In genomic region chr20:8151371-8151770, GRCh38 we compare ENCODE assay signal across 12 cellular contexts. TPM values are rescaled to one million over a fixed set of nuclear protein-coding genes. Genes with fewer than 3 reads are reported as not detected.
A peak's percentile ranks its signal among the peaks of the same experiment; 100 is the strongest.
DNase-seq lines count a peak whose midpoint lies in the region; ATAC-seq and TF ChIP-seq lines count a peak whose summit lies in the region.
"Had no signal": no experiment of that assay in that cellular context is flagged by ENCODE, and none has a peak within 500 bp of the region (broad histone marks: within the 10 kb centered on the region; RNA-seq: fewer than 3 reads in every experiment).

No MANE protein-coding gene starts in this region.

- TF ChIP-seq POLR2A in stomach (IDR thresholded peaks at IDR 0.05): no peak

- no peak overlapping the region for H3K4me3 ChIP-seq in epithelial cell of esophagus (ENCODE audit: low read length)
- no peak overlapping the region for H3K4me3 ChIP-seq in stomach
- H3K4me3 ChIP-seq: hepatocyte, K562, lung had no signal

- H3K27ac Mint-ChIP-seq in activated naive CD8-positive, alpha-beta T cell treated with anti-CD3 and anti-CD28 coated beads, Interleukin-2, amount 50 U/mL, for 24 hours: no peak overlapping the region
- H3K27ac Mint-ChIP-seq in activated naive CD8-positive, alpha-beta T cell treated with anti-CD3 and anti-CD28 coated beads for 36 hours: no peak overlapping the region

- H3K9me3 ChIP-seq in stomach: no peaks in the 10 kb centered on the region

- H3K27me3 ChIP-seq in stomach: no peaks in the 10 kb centered on the region
- H3K27me3 ChIP-seq: hepatocyte had no signal

- H3K4me1 Mint-ChIP-seq in activated naive CD8-positive, alpha-beta T cell treated with anti-CD3 and anti-CD28 coated beads, Interleukin-2, amount 50 U/mL, for 24 hours: peaks cover 53% of the 10 kb centered on the region
- peaks cover 41% of the 10 kb centered on the region for H3K4me1 Mint-ChIP-seq in activated naive CD8-positive, alpha-beta T cell treated with anti-CD3 and anti-CD28 coated beads for 36 hours

- peaks cover 14 to 83% (median 41%) of the 10 kb centered on the region in 4 donors for H3K4me1 ChIP-seq in stomach

- ATAC-seq in activated naive CD8-positive, alpha-beta T cell treated with anti-CD3 and anti-CD28 coated beads, Interleukin-2, amount 50 U/mL, for 24 hours: peak; percentile 66
- ATAC-seq: K562 had no signal

- intact Hi-C loops in stomach (cut with DNase I; ENCODE audit: low total_unique reads): no loop called here

- H3K9me3 Mint-ChIP-seq in activated naive CD8-positive, alpha-beta T cell treated with anti-CD3 and anti-CD28 coated beads, Interleukin-2, amount 50 U/mL, for 24 hours: no peaks in the 10 kb centered on the region
- H3K9me3 Mint-ChIP-seq in activated naive CD8-positive, alpha-beta T cell treated with anti-CD3 and anti-CD28 coated beads for 36 hours: no peaks in the 10 kb centered on the region

- no peak for TF ChIP-seq CTCF in epithelial cell of esophagus (IDR thresholded peaks at IDR 0.05; ENCODE audit: insufficient read depth, low read depth, low read length, missing control alignments)
- no peak for TF ChIP-seq CTCF in stomach (IDR thresholded peaks at IDR 0.05)

- DNase-seq in activated naive CD8-positive, alpha-beta T cell treated with anti-CD3 and anti-CD28 coated beads, Interleukin-2, amount 50 U/mL, for 24 hours: no peak
- no peak for DNase-seq in activated naive CD8-positive, alpha-beta T cell treated with anti-CD3 and anti-CD28 coated beads for 36 hours
- DNase-seq in NCI-H69 (lab: John Stamatoyannopoulos, UW) (peak; percentile 89), epithelial cell of esophagus (ENCODE audit: low read depth) (peak; percentile 9), stomach (no peak), NAMALWA (ENCODE audit: low spot score) (no peak), D341Med (ENCODE audit: low spot score) (no peak)
- DNase-seq in activated CD4-positive, CD25-positive, alpha-beta regulatory T cell treated with anti-CD3 and anti-CD28 coated beads, Interleukin-2, amount 50 U/mL, for 72 hours: no peak
- DNase-seq: NCI-H2171 had no signal

- no peak overlapping the region for H3K4me3 Mint-ChIP-seq in activated naive CD8-positive, alpha-beta T cell treated with anti-CD3 and anti-CD28 coated beads, Interleukin-2, amount 50 U/mL, for 24 hours
- no peak overlapping the region for H3K4me3 Mint-ChIP-seq in activated naive CD8-positive, alpha-beta T cell treated with anti-CD3 and anti-CD28 coated beads for 36 hours

- H3K36me3 ChIP-seq in stomach: no peaks in the 10 kb centered on the region

- 53 to 75% (median 65%) methylated on average over 5 of the region's 5 CpGs for WGBS in stomach, 5 donors

- peak overlapping the region in 3 of 5 donors; percentile 10 to 27 (median 23) for H3K27ac ChIP-seq in stomach
- H3K27ac ChIP-seq: hepatocyte had no signal

- TF ChIP-seq EP300 in stomach (IDR thresholded peaks at IDR 0.05): no peak

- no peaks in the 10 kb centered on the region for H3K36me3 Mint-ChIP-seq in activated naive CD8-positive, alpha-beta T cell treated with anti-CD3 and anti-CD28 coated beads, Interleukin-2, amount 50 U/mL, for 24 hours (ENCODE audit: low read depth)
- no peaks in the 10 kb centered on the region for H3K36me3 Mint-ChIP-seq in activated naive CD8-positive, alpha-beta T cell treated with anti-CD3 and anti-CD28 coated beads for 36 hours

- H3K27me3 Mint-ChIP-seq in activated naive CD8-positive, alpha-beta T cell treated with anti-CD3 and anti-CD28 coated beads, Interleukin-2, amount 50 U/mL, for 24 hours: peaks cover 2% of the 10 kb centered on the region
- no peaks in the 10 kb centered on the region for H3K27me3 Mint-ChIP-seq in activated naive CD8-positive, alpha-beta T cell treated with anti-CD3 and anti-CD28 coated beads for 36 hours

RNA-seq across cellular contexts. Expression of gene PLCB1, which starts 19.3 kb away (rescaled TPM):
- 1 to 10 TPM; 2.2 to 2.8 TPM for total RNA-seq in activated naive CD8-positive, alpha-beta T cell treated with anti-CD3 and anti-CD28 coated beads for 36 hours
- total RNA-seq in stomach: 10 to 100 TPM in 4 of 5 donors, 1 to 10 TPM in 1; 5.8 to 66.5 (median 21.6) TPM
- polyA plus RNA-seq in stomach: 1 to 10 TPM; 4.1 to 5.4 (median 5.0) TPM

Comparison
In these comparisons a context has a peak if more than half of its experiments do, and no peak if none do; other contexts are left out.
1. DNase-seq: peak in NCI-H69 (single experiment) and epithelial cell of esophagus (single experiment); none in activated naive CD8-positive, alpha-beta T cell treated with anti-CD3 and anti-CD28 coated beads, Interleukin-2, amount 50 U/mL, for 24 hours (single experiment), activated naive CD8-positive, alpha-beta T cell treated with anti-CD3 and anti-CD28 coated beads for 36 hours (single experiment), stomach (single experiment), activated CD4-positive, CD25-positive, alpha-beta regulatory T cell treated with anti-CD3 and anti-CD28 coated beads, Interleukin-2, amount 50 U/mL, for 72 hours (single experiment), NAMALWA (single experiment) and D341Med (single experiment).